ENCODE assay signal across 25 cellular contexts in the genomic region with DNA sequence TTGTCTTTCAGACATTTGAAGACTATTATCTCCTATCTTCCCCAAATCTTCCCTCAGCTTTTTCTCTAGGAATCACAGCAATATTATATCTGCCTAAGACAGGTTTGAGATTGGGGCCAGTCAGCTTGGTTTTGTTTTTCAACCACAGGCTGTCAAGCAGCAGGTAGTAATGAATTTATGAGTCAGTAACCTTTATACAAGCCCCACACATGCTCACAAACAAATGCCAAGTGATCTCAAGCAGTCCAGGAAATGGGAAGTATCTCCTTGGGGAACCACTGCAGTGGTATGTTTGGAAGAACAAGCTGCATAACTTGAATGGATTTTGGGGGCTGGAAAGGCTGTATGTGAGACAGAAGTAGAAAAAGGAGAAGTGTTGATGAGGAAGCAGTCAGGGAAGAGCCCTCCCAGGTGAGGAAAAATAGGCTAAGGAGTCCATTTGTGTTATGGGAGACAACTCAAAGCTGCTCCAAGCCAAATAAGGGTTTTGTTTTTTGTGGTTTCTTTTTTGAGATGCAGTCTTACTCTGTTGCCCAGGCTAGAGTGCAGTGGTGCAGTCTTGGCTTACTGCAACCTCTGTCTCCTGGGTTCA. TPM values are rescaled to one million over a fixed set of nuclear protein-coding genes. Genes with fewer than 3 reads are reported as not detected.
DNase-seq lines count a peak whose midpoint lies in the region; ATAC-seq and TF ChIP-seq lines count a peak whose summit lies in the region.
"Had no signal": no experiment of that assay in that cellular context is flagged by ENCODE, and none has a peak within 500 bp of the region (broad histone marks: within the 10 kb centered on the region; RNA-seq: fewer than 3 reads in every experiment).

No MANE protein-coding gene starts in this region.

- peaks cover 48% of the 10 kb centered on the region for H3K4me1 Mint-ChIP-seq in brain
- H3K4me1 Mint-ChIP-seq in nephron progenitor cell, result peaks cover 19% of the 10 kb centered on the region

- peaks cover 7 to 43% of the 10 kb centered on the region in 2 experiments for H3K36me3 ChIP-seq in SK-N-SH (replicated peaks in 1 of 2; ENCODE audit: control insufficient read depth in 1 of 2, insufficient read depth in 2 of 2, low read length in 1 of 2)

- no peak for ATAC-seq in SK-N-SH treated with all-trans-retinoic acid at 6 μM for 48 hours
- no peak for ATAC-seq in GM21528 (IDR thresholded peaks at IDR 0.05; ENCODE audit: low FRiP score, unreplicated experiment)
- ATAC-seq in HG02798 (IDR thresholded peaks at IDR 0.05; ENCODE audit: poor library complexity, unreplicated experiment), result no peak
- ATAC-seq: heart right ventricle had no signal

- no peaks in the 10 kb centered on the region for H3K9me2 ChIP-seq in SK-N-SH

- H3F3A ChIP-seq in SK-N-SH (replicated peaks; ENCODE audit: insufficient read depth), result no peaks in the 10 kb centered on the region

- H3K4me3 Mint-ChIP-seq in brain (peak overlapping the region; percentile 31 to 95 (median 67)), nephron progenitor cell (peak overlapping the region; percentile 47)

- peaks cover 38% of the 10 kb centered on the region for H3K36me3 Mint-ChIP-seq in brain
- peaks cover 34% of the 10 kb centered on the region for H3K36me3 Mint-ChIP-seq in nephron progenitor cell (ENCODE audit: low read depth)

- peaks cover 7 to 8% of the 10 kb centered on the region in 2 experiments; a peak in 2 of 4 replicates for H3K4me1 ChIP-seq in SK-N-SH (ENCODE audit: control insufficient read depth in 1 of 2, insufficient read depth in 2 of 2, low read depth in 1 of 2, low read length in 1 of 2)

- peaks cover 7% of the 10 kb centered on the region for H3K27me3 Mint-ChIP-seq in brain
- H3K27me3 Mint-ChIP-seq in nephron progenitor cell (ENCODE audit: low read depth, poor library complexity), result peaks cover 6% of the 10 kb centered on the region
- H3K27me3 Mint-ChIP-seq: CD8-positive, alpha-beta memory T cell had no signal

- no peak for TF ChIP-seq CTCF in SK-N-SH (IDR thresholded peaks at IDR 0.05)
- TF ChIP-seq CTCF in brain (conservative IDR thresholded peaks at IDR 0.05), result no peak
- no peak for TF ChIP-seq CTCF in nephron progenitor cell (IDR thresholded peaks at IDR 0.05)

- H3K9me3 Mint-ChIP-seq in brain, result peaks cover 0 to 2% (median 0%) of the 10 kb centered on the region in 5 experiments
- no peaks in the 10 kb centered on the region for H3K9me3 Mint-ChIP-seq in nephron progenitor cell
- H3K9me3 Mint-ChIP-seq: CD8-positive, alpha-beta memory T cell had no signal

- H3K4me2 ChIP-seq in SK-N-SH, result peak overlapping the region; percentile 95

- POLR2A ChIA-PET in SK-N-SH (lab: Yijun Ruan, JAX), result no interaction called here

- no peak for TF ChIP-seq EP300 in SK-N-SH (IDR thresholded peaks at IDR 0.05; ENCODE audit: borderline replicate concordance in 1 of 2, low read depth in 1 of 2, low read length in 1 of 2)

- no peaks in the 10 kb centered on the region for H3K27me3 ChIP-seq in SK-N-SH (ENCODE audit: insufficient read depth)
- H3K27me3 ChIP-seq: adrenal gland, esophagus squamous epithelium, heart right ventricle, tibial nerve had no signal

- H3K79me2 ChIP-seq in SK-N-SH (ENCODE audit: insufficient read depth), result peaks cover 25% of the 10 kb centered on the region

- H3K9ac ChIP-seq in SK-N-SH, result no peak overlapping the region

- H4K20me1 ChIP-seq in SK-N-SH (ENCODE audit: insufficient read depth), result no peaks in the 10 kb centered on the region

- H2AFZ ChIP-seq in SK-N-SH (ENCODE audit: low read depth), result no peak overlapping the region

- TF ChIP-seq RAD21 in SK-N-SH (IDR thresholded peaks at IDR 0.05; ENCODE audit: low read length), result no peak

- H3K9me3 ChIP-seq in SK-N-SH, result no peaks in the 10 kb centered on the region
- H3K9me3 ChIP-seq: adrenal gland, esophagus squamous epithelium, heart right ventricle, tibial nerve had no signal

- H3K4me3 ChIP-seq in SK-N-SH (ENCODE audit: low read depth in 2 of 2, low read length in 1 of 2), result no peak overlapping the region
- H3K4me3 ChIP-seq: adrenal gland, coronary artery, esophagus squamous epithelium, tibial nerve had no signal

- H3K27ac ChIP-seq in SK-N-SH (ENCODE audit: low read depth in 2 of 2, low read length in 1 of 2), result no peak overlapping the region
- H3K27ac ChIP-seq: adrenal gland, coronary artery, heart right ventricle, tibial nerve had no signal

- no peak for DNase-seq in SK-N-SH
- peak; percentile 52 for DNase-seq in M059J (ENCODE audit: low read depth)
- DNase-seq in nephron progenitor cell, result no peak
- no peak for DNase-seq in NCI-H128 (lab: John Stamatoyannopoulos, UW; ENCODE audit: unreplicated experiment)
- DNase-seq: 8988T; activated CD4-positive, CD25-positive, alpha-beta regulatory T cell treated with anti-CD3 and anti-CD28 coated beads, Interleukin-2, amount 50 U/mL, for 72 hours; CD8-positive, alpha-beta memory T cell; esophagus squamous epithelium; HCEC 1CT; heart right ventricle; IMR-90; NCI-H1048; NCI-H82; occipital lobe; stimulated activated CD4-positive, alpha-beta T cell treated with anti-CD3 and anti-CD28 coated beads, Interleukin-4, amount 100 ng/mL, for 1 hour had no signal

- CTCF ChIA-PET in SK-N-SH (lab: Yijun Ruan, JAX), result interaction anchor here (1.0 to 1.4 kb wide), 2 partner anchors 17 to 71 kb away, joined by 3 to 8 read pairs; no protein-coding TSS in a partner anchor

- H3K27ac Mint-ChIP-seq in brain (peak overlapping the region in 1 of 5 experiments; percentile 18), nephron progenitor cell (peak overlapping the region; percentile 31)

TF ChIP-seq in SK-N-SH, 30 proteins besides CTCF, POLR2A, EP300 and RAD21 (continues in another document):
- TF ChIP-seq, protein P1, sequence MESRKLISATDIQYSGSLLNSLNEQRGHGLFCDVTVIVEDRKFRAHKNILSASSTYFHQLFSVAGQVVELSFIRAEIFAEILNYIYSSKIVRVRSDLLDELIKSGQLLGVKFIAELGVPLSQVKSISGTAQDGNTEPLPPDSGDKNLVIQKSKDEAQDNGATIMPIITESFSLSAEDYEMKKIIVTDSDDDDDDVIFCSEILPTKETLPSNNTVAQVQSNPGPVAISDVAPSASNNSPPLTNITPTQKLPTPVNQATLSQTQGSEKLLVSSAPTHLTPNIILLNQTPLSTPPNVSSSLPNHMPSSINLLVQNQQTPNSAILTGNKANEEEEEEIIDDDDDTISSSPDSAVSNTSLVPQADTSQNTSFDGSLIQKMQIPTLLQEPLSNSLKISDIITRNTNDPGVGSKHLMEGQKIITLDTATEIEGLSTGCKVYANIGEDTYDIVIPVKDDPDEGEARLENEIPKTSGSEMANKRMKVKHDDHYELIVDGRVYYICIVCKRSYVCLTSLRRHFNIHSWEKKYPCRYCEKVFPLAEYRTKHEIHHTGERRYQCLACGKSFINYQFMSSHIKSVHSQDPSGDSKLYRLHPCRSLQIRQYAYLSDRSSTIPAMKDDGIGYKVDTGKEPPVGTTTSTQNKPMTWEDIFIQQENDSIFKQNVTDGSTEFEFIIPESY (IDR thresholded peaks at IDR 0.05; ENCODE audit: borderline replicate concordance, low read depth), result no peak

TF ChIP-seq in SK-N-SH treated with all-trans-retinoic acid at 6 μM for 48 hours, 23 proteins besides CTCF, POLR2A, EP300 and RAD21 (continues in another document):
- TF ChIP-seq, protein P2, sequence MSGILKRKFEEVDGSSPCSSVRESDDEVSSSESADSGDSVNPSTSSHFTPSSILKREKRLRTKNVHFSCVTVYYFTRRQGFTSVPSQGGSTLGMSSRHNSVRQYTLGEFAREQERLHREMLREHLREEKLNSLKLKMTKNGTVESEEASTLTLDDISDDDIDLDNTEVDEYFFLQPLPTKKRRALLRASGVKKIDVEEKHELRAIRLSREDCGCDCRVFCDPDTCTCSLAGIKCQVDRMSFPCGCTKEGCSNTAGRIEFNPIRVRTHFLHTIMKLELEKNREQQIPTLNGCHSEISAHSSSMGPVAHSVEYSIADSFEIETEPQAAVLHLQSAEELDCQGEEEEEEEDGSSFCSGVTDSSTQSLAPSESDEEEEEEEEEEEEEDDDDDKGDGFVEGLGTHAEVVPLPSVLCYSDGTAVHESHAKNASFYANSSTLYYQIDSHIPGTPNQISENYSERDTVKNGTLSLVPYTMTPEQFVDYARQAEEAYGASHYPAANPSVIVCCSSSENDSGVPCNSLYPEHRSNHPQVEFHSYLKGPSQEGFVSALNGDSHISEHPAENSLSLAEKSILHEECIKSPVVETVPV (CRISPR knock-in tag; IDR thresholded peaks at IDR 0.05), result no peak

RNA-seq across cellular contexts. Expression of a gene that starts 2.1 kb away (rescaled TPM):
- 25.0 and 36.6 TPM in 2 replicates for polyA plus RNA-seq in SK-N-SH (2012; rRNA removed)
- 22.4 and 24.1 TPM in 2 replicates for polyA plus RNA-seq in SK-N-SH (2012; cell fraction: cytosol; rRNA removed)
- 58.3 and 87.1 TPM in 2 replicates for polyA plus RNA-seq in SK-N-SH (2012; cell fraction: nucleus; rRNA removed)
- 58.0 and 62.5 TPM in 2 replicates for total RNA-seq in M059J (2014; rRNA removed; shearing (Covaris generic))
- 37.8 TPM for polyA plus RNA-seq in brain (ENCODE audit: insufficient read depth, low read depth, low replicate concordance)

RNA-seq across cellular contexts. Expression of a gene that starts 23.6 kb away (rescaled TPM):
- polyA plus RNA-seq in SK-N-SH (2012; rRNA removed), result not detected in 2 replicates
- polyA plus RNA-seq in SK-N-SH (2012; cell fraction: cytosol; rRNA removed), result not detected in 2 replicates
- 0.02 TPM in 1 of 2 replicates, not detected in the other for polyA plus RNA-seq in SK-N-SH (2012; cell fraction: nucleus; rRNA removed)
- total RNA-seq in M059J (2014; rRNA removed; shearing (Covaris generic)), result not detected in 2 replicates
- polyA plus RNA-seq in brain (ENCODE audit: insufficient read depth, low read depth, low replicate concordance), result not detected
- total RNA-seq: CD8-positive, alpha-beta memory T cell; esophagus squamous epithelium; IMR-90; kidney epithelial cell; mononuclear cell; occipital lobe; T-helper 1 cell treated with Interleukin-12 subunit alpha and Interleukin-12 subunit beta and Interleukin-4 antibody, amounts not matched to agents 30 ng/mL and 1 ng/mL, for 36 hours; tibial nerve had no signal
- polyA plus RNA-seq: adrenal gland; CD8-positive, alpha-beta memory T cell; heart right ventricle; IMR-90 had no signal

RNA-seq across cellular contexts. Expression of a gene that starts 38.0 kb away (rescaled TPM):
- polyA plus RNA-seq in SK-N-SH (2012; rRNA removed) (343 and 644 TPM in 2 replicates), brain (ENCODE audit: insufficient read depth, low read depth, low replicate concordance) (1,696 TPM)
- 624 and 653 TPM in 2 replicates for polyA plus RNA-seq in SK-N-SH (2012; cell fraction: cytosol; rRNA removed)
- polyA plus RNA-seq in SK-N-SH (2012; cell fraction: nucleus; rRNA removed), result 304 and 357 TPM in 2 replicates
- 1,156 and 1,189 TPM in 2 replicates for total RNA-seq in M059J (2014; rRNA removed; shearing (Covaris generic))
